2 cellular contexts compared by ENCODE assay signal in the genomic region with DNA sequence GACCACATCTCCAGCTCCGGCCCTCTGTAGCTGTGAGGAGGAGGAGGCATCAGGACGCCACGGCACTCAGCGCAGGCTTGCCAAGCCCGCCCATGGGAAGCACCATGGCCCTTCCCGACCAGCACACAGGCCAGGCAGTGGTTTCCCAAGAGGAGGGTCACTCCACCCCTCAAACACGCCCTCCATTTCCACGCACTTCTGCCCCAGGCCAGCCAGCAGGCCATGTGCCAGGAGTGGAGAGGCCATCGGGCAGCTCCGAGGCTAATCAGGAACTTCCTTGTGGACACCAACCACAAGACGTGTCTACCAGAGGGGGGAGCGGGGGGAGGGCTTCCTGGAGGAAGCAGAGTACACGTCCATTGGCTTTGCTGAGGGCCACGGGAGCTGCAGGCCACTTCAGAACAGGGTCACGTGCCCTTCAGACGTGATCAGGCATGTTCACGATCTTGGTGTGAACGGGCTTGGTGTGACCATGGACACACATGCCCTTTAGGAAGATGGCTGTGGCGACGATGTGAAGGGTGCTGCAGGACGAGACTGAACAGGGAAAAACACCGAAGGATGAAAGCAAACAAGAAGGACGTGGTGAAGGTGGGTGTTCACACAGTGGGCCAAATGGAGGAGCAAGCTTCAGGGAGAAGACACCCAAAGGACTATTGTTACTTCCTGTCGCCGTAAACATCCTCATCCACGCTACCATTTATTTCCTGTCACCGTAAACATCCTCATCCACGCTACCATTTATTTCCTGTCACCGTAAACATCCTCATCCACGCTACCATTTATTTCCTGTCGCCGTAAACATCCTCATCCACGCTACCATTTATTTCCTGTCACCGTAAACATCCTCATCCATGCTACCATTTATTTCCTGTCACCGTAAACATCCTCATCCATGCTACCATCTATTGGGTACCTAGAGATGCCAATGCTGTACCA.
TF ChIP-seq lines count a peak whose summit lies in the region.

No MANE protein-coding gene starts in this region.

TF ChIP-seq in HepG2, 621 proteins besides CTCF, POLR2A, EP300 and RAD21 (continues in another document):
- TF ChIP-seq, protein P1, sequence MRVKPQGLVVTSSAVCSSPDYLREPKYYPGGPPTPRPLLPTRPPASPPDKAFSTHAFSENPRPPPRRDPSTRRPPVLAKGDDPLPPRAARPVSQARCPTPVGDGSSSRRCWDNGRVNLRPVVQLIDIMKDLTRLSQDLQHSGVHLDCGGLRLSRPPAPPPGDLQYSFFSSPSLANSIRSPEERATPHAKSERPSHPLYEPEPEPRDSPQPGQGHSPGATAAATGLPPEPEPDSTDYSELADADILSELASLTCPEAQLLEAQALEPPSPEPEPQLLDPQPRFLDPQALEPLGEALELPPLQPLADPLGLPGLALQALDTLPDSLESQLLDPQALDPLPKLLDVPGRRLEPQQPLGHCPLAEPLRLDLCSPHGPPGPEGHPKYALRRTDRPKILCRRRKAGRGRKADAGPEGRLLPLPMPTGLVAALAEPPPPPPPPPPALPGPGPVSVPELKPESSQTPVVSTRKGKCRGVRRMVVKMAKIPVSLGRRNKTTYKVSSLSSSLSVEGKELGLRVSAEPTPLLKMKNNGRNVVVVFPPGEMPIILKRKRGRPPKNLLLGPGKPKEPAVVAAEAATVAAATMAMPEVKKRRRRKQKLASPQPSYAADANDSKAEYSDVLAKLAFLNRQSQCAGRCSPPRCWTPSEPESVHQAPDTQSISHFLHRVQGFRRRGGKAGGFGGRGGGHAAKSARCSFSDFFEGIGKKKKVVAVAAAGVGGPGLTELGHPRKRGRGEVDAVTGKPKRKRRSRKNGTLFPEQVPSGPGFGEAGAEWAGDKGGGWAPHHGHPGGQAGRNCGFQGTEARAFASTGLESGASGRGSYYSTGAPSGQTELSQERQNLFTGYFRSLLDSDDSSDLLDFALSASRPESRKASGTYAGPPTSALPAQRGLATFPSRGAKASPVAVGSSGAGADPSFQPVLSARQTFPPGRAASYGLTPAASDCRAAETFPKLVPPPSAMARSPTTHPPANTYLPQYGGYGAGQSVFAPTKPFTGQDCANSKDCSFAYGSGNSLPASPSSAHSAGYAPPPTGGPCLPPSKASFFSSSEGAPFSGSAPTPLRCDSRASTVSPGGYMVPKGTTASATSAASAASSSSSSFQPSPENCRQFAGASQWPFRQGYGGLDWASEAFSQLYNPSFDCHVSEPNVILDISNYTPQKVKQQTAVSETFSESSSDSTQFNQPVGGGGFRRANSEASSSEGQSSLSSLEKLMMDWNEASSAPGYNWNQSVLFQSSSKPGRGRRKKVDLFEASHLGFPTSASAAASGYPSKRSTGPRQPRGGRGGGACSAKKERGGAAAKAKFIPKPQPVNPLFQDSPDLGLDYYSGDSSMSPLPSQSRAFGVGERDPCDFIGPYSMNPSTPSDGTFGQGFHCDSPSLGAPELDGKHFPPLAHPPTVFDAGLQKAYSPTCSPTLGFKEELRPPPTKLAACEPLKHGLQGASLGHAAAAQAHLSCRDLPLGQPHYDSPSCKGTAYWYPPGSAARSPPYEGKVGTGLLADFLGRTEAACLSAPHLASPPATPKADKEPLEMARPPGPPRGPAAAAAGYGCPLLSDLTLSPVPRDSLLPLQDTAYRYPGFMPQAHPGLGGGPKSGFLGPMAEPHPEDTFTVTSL (CRISPR knock-in tag; IDR thresholded peaks at IDR 0.05; ENCODE audit: borderline replicate concordance) = no peak
- TF ChIP-seq MAFF (IDR thresholded peaks at IDR 0.05; ENCODE audit: low read depth, low read length) (no peak), ZNF773 (CRISPR knock-in tag; IDR thresholded peaks at IDR 0.05; ENCODE audit: borderline replicate concordance) (no peak), ZNF484 (CRISPR knock-in tag; IDR thresholded peaks at IDR 0.05; ENCODE audit: borderline replicate concordance, low read depth) (no peak), BORCS8-MEF2B (CRISPR knock-in tag; IDR thresholded peaks at IDR 0.05) (no peak), MTA1 (CRISPR knock-in tag; IDR thresholded peaks at IDR 0.05; ENCODE audit: borderline replicate concordance) (no peak), KMT2A (CRISPR knock-in tag; IDR thresholded peaks at IDR 0.05) (no peak), ZBTB21 (CRISPR knock-in tag; IDR thresholded peaks at IDR 0.05) (no peak), ZNF205 (CRISPR knock-in tag; IDR thresholded peaks at IDR 0.05) (no peak), ZNF333 (CRISPR knock-in tag; IDR thresholded peaks at IDR 0.05; ENCODE audit: borderline replicate concordance) (no peak), STAT5B (CRISPR knock-in tag; IDR thresholded peaks at IDR 0.05) (no peak), KAT7 (CRISPR knock-in tag; IDR thresholded peaks at IDR 0.05; ENCODE audit: borderline replicate concordance) (no peak)
- TF ChIP-seq, protein P2, sequence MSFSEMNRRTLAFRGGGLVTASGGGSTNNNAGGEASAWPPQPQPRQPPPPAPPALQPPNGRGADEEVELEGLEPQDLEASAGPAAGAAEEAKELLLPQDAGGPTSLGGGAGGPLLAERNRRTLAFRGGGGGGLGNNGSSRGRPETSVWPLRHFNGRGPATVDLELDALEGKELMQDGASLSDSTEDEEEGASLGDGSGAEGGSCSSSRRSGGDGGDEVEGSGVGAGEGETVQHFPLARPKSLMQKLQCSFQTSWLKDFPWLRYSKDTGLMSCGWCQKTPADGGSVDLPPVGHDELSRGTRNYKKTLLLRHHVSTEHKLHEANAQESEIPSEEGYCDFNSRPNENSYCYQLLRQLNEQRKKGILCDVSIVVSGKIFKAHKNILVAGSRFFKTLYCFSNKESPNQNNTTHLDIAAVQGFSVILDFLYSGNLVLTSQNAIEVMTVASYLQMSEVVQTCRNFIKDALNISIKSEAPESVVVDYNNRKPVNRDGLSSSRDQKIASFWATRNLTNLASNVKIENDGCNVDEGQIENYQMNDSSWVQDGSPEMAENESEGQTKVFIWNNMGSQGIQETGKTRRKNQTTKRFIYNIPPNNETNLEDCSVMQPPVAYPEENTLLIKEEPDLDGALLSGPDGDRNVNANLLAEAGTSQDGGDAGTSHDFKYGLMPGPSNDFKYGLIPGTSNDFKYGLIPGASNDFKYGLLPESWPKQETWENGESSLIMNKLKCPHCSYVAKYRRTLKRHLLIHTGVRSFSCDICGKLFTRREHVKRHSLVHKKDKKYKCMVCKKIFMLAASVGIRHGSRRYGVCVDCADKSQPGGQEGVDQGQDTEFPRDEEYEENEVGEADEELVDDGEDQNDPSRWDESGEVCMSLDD (CRISPR knock-in tag; IDR thresholded peaks at IDR 0.05; ENCODE audit: borderline replicate concordance) = no peak
- TF ChIP-seq, protein P3, sequence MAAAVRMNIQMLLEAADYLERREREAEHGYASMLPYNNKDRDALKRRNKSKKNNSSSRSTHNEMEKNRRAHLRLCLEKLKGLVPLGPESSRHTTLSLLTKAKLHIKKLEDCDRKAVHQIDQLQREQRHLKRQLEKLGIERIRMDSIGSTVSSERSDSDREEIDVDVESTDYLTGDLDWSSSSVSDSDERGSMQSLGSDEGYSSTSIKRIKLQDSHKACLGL (CRISPR knock-in tag; IDR thresholded peaks at IDR 0.05) = no peak
- TF ChIP-seq, protein P4, sequence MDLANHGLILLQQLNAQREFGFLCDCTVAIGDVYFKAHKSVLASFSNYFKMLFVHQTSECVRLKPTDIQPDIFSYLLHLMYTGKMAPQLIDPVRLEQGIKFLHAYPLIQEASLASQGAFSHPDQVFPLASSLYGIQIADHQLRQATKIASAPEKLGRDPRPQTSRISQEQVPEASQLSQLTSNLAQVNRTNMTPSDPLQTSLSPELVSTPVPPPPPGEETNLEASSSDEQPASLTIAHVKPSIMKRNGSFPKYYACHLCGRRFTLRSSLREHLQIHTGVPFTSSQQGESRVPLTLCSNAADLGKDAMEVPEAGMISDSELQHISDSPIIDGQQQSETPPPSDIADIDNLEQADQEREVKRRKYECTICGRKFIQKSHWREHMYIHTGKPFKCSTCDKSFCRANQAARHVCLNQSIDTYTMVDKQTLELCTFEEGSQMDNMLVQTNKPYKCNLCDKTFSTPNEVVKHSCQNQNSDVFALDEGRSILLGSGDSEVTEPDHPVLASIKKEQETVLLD (CRISPR knock-in tag; IDR thresholded peaks at IDR 0.05; ENCODE audit: low read depth) = no peak

TF ChIP-seq in SK-N-SH treated with all-trans-retinoic acid at 6 μM for 48 hours, 23 proteins besides CTCF, POLR2A, EP300 and RAD21:
- TF ChIP-seq ARNTL (CRISPR knock-in tag; IDR thresholded peaks at IDR 0.05; ENCODE audit: borderline replicate concordance, low read depth) = no peak
- no peak for TF ChIP-seq ZNF8 (CRISPR knock-in tag; IDR thresholded peaks at IDR 0.05)
- TF ChIP-seq TOX (CRISPR knock-in tag; IDR thresholded peaks at IDR 0.05; ENCODE audit: borderline replicate concordance) = no peak
- TF ChIP-seq, protein P5, sequence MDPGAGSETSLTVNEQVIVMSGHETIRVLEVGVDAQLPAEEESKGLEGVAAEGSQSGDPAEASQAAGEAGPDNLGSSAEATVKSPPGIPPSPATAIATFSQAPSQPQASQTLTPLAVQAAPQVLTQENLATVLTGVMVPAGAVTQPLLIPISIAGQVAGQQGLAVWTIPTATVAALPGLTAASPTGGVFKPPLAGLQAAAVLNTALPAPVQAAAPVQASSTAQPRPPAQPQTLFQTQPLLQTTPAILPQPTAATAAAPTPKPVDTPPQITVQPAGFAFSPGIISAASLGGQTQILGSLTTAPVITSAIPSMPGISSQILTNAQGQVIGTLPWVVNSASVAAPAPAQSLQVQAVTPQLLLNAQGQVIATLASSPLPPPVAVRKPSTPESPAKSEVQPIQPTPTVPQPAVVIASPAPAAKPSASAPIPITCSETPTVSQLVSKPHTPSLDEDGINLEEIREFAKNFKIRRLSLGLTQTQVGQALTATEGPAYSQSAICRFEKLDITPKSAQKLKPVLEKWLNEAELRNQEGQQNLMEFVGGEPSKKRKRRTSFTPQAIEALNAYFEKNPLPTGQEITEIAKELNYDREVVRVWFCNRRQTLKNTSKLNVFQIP (CRISPR knock-in tag; IDR thresholded peaks at IDR 0.05; ENCODE audit: borderline replicate concordance, low read depth) = no peak
- TF ChIP-seq ZFP3 (CRISPR knock-in tag; IDR thresholded peaks at IDR 0.05) = no peak
- TF ChIP-seq CSDC2 (CRISPR knock-in tag; IDR thresholded peaks at IDR 0.05) = no peak
- no peak for TF ChIP-seq BACH2 (CRISPR knock-in tag; IDR thresholded peaks at IDR 0.05; ENCODE audit: borderline replicate concordance)
- TF ChIP-seq GLIS3 (CRISPR knock-in tag; IDR thresholded peaks at IDR 0.05) = no peak
- no peak for TF ChIP-seq SNAI2 (CRISPR knock-in tag; IDR thresholded peaks at IDR 0.05)
- TF ChIP-seq, protein P6, sequence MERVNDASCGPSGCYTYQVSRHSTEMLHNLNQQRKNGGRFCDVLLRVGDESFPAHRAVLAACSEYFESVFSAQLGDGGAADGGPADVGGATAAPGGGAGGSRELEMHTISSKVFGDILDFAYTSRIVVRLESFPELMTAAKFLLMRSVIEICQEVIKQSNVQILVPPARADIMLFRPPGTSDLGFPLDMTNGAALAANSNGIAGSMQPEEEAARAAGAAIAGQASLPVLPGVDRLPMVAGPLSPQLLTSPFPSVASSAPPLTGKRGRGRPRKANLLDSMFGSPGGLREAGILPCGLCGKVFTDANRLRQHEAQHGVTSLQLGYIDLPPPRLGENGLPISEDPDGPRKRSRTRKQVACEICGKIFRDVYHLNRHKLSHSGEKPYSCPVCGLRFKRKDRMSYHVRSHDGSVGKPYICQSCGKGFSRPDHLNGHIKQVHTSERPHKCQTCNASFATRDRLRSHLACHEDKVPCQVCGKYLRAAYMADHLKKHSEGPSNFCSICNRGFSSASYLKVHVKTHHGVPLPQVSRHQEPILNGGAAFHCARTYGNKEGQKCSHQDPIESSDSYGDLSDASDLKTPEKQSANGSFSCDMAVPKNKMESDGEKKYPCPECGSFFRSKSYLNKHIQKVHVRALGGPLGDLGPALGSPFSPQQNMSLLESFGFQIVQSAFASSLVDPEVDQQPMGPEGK (CRISPR knock-in tag; IDR thresholded peaks at IDR 0.05; ENCODE audit: borderline replicate concordance) = no peak
- no peak for TF ChIP-seq TCF4 (CRISPR knock-in tag; IDR thresholded peaks at IDR 0.05; ENCODE audit: borderline replicate concordance)
- TF ChIP-seq OSR1 (CRISPR knock-in tag; IDR thresholded peaks at IDR 0.05) = no peak
- TF ChIP-seq, protein P7, sequence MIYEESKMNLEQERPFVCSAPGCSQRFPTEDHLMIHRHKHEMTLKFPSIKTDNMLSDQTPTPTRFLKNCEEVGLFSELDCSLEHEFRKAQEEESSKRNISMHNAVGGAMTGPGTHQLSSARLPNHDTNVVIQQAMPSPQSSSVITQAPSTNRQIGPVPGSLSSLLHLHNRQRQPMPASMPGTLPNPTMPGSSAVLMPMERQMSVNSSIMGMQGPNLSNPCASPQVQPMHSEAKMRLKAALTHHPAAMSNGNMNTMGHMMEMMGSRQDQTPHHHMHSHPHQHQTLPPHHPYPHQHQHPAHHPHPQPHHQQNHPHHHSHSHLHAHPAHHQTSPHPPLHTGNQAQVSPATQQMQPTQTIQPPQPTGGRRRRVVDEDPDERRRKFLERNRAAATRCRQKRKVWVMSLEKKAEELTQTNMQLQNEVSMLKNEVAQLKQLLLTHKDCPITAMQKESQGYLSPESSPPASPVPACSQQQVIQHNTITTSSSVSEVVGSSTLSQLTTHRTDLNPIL (CRISPR knock-in tag; IDR thresholded peaks at IDR 0.05; ENCODE audit: low read depth) = no peak
- TF ChIP-seq ZNF70 (CRISPR knock-in tag; IDR thresholded peaks at IDR 0.05) = no peak
TF ChIP-seq in SK-N-SH treated with all-trans-retinoic acid at 6 μM for 48 hours: peak in this region for 0.
